In genomic region chr7:144319547-144319946, GRCh38 we compare ENCODE assay signal across 11 cellular contexts. TPM values are rescaled to one million over a fixed set of nuclear protein-coding genes. Genes with fewer than 3 reads are reported as not detected.
"Had no signal": no experiment of that assay in that cellular context is flagged by ENCODE, and none has a peak within 500 bp of the region (broad histone marks: within the 10 kb centered on the region; RNA-seq: fewer than 3 reads in every experiment).

No MANE protein-coding gene starts in this region.

RNA-seq across cellular contexts. Expression of gene OR2A1, which starts 7.3 kb away (rescaled TPM):
- total RNA-seq: activated B cell treated with CpG ODN at 0.5 μM for 24 hours; activated CD4-positive, alpha-beta memory T cell treated with anti-CD3 and anti-CD28 coated beads for 36 hours; activated CD4-positive, alpha-beta T cell treated with anti-CD3 and anti-CD28 coated beads for 36 hours; activated CD4-positive, alpha-beta T cell treated with anti-CD3 and anti-CD28 coated beads, Interleukin-2, amount 10 ng/mL, durations not matched to agents 24 days and 14 days; activated CD8-positive, alpha-beta memory T cell treated with anti-CD3 and anti-CD28 coated beads for 36 hours; activated CD8-positive, alpha-beta memory T cell treated with anti-CD3 and anti-CD28 coated beads, Interleukin-2, amount 10 ng/mL, durations not matched to agents 7 days and 5 days; activated CD8-positive, alpha-beta T cell treated with anti-CD3 and anti-CD28 coated beads for 36 hours; activated CD8-positive, alpha-beta T cell treated with anti-CD3 and anti-CD28 coated beads, Interleukin-2, amount 10 ng/mL, durations not matched to agents 7 days and 5 days; T-cell; T-helper 1 cell treated with Interleukin-12 subunit alpha and Interleukin-12 subunit beta and Interleukin-4 antibody, amounts not matched to agents 30 ng/mL and 1 ng/mL, for 36 hours; T-helper 17 cell had no signal

RNA-seq across cellular contexts. Expression of gene CTAGE8, which starts 50.5 kb away (rescaled TPM):
- total RNA-seq: activated CD8-positive, alpha-beta memory T cell treated with anti-CD3 and anti-CD28 coated beads, Interleukin-2, amount 10 ng/mL, durations not matched to agents 7 days and 5 days had no signal
